ENCODE assay signal across 1 cellular context in genomic region chr6:49634811-49635159, GRCh38.
TF ChIP-seq lines count a peak whose summit lies in the region.

No MANE protein-coding gene starts in this region.

TF ChIP-seq in K562, 482 proteins besides CTCF, POLR2A, EP300 and RAD21 (continued from another document and continues in another):
- no peak for TF ChIP-seq ETS1 (conservative IDR thresholded peaks at IDR 0.05; ENCODE audit: control insufficient read depth, low read depth, low read length)
- 0 out of 4 replicates have a peak, but pooled peaks of 1 of the 2 experiments have one; percentile 37 for TF ChIP-seq KDM1A (IDR thresholded peaks at IDR 0.05)
- TF ChIP-seq SRSF1 (IDR thresholded peaks at IDR 0.05; ENCODE audit: low read depth, low read length): no peak
- TF ChIP-seq TEAD1 (CRISPR knock-in tag; IDR thresholded peaks at IDR 0.05): no peak
- no peak for TF ChIP-seq KLF1 (tag; IDR thresholded peaks at IDR 0.05)
- no peak for TF ChIP-seq TAF1 (IDR thresholded peaks at IDR 0.05; ENCODE audit: control insufficient read depth, extremely low read depth, insufficient read depth, low read length, severe bottlenecking)
- 0 out of 4 replicates have a peak, but pooled peaks of 1 of the 2 experiments have one; percentile 6 for TF ChIP-seq MAZ (CRISPR knock-in tag; conservative IDR thresholded peaks at IDR 0.05 in 1 of 2, IDR thresholded peaks at IDR 0.05 in 1 of 2)
- no peak for TF ChIP-seq TCF7L2 (IDR thresholded peaks at IDR 0.05; ENCODE audit: low read depth, low read length)
- no peak for TF ChIP-seq ATF4 (CRISPR knock-in tag; IDR thresholded peaks at IDR 0.05)
- TF ChIP-seq, protein P1, sequence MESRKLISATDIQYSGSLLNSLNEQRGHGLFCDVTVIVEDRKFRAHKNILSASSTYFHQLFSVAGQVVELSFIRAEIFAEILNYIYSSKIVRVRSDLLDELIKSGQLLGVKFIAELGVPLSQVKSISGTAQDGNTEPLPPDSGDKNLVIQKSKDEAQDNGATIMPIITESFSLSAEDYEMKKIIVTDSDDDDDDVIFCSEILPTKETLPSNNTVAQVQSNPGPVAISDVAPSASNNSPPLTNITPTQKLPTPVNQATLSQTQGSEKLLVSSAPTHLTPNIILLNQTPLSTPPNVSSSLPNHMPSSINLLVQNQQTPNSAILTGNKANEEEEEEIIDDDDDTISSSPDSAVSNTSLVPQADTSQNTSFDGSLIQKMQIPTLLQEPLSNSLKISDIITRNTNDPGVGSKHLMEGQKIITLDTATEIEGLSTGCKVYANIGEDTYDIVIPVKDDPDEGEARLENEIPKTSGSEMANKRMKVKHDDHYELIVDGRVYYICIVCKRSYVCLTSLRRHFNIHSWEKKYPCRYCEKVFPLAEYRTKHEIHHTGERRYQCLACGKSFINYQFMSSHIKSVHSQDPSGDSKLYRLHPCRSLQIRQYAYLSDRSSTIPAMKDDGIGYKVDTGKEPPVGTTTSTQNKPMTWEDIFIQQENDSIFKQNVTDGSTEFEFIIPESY (CRISPR knock-in tag; IDR thresholded peaks at IDR 0.05): no peak
- TF ChIP-seq GATA2 (CRISPR knock-in tag; IDR thresholded peaks at IDR 0.05): 0 out of 2 replicates have a peak, but pooled peaks have one; percentile 14
- no peak for TF ChIP-seq CHAMP1 (IDR thresholded peaks at IDR 0.05)
- TF ChIP-seq FOXK2 (conservative IDR thresholded peaks at IDR 0.05 in 1 of 2, IDR thresholded peaks at IDR 0.05 in 1 of 2; ENCODE audit: low read depth in 2 of 2): 0 out of 4 replicates have a peak, but pooled peaks of 1 of the 2 experiments have one; percentile 11
- no peak for TF ChIP-seq DDX20 (tag; IDR thresholded peaks at IDR 0.05; ENCODE audit: low read depth)
- TF ChIP-seq, protein P2, sequence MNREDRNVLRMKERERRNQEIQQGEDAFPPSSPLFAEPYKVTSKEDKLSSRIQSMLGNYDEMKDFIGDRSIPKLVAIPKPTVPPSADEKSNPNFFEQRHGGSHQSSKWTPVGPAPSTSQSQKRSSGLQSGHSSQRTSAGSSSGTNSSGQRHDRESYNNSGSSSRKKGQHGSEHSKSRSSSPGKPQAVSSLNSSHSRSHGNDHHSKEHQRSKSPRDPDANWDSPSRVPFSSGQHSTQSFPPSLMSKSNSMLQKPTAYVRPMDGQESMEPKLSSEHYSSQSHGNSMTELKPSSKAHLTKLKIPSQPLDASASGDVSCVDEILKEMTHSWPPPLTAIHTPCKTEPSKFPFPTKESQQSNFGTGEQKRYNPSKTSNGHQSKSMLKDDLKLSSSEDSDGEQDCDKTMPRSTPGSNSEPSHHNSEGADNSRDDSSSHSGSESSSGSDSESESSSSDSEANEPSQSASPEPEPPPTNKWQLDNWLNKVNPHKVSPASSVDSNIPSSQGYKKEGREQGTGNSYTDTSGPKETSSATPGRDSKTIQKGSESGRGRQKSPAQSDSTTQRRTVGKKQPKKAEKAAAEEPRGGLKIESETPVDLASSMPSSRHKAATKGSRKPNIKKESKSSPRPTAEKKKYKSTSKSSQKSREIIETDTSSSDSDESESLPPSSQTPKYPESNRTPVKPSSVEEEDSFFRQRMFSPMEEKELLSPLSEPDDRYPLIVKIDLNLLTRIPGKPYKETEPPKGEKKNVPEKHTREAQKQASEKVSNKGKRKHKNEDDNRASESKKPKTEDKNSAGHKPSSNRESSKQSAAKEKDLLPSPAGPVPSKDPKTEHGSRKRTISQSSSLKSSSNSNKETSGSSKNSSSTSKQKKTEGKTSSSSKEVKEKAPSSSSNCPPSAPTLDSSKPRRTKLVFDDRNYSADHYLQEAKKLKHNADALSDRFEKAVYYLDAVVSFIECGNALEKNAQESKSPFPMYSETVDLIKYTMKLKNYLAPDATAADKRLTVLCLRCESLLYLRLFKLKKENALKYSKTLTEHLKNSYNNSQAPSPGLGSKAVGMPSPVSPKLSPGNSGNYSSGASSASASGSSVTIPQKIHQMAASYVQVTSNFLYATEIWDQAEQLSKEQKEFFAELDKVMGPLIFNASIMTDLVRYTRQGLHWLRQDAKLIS (CRISPR knock-in tag; IDR thresholded peaks at IDR 0.05): peak; percentile 62; the same call in 1 of the 2 replicates
- TF ChIP-seq MLLT1 (IDR thresholded peaks at IDR 0.05): peak in 1 of 2 experiments; percentile 67; a peak in 3 of 4 replicates
- TF ChIP-seq, protein P3, sequence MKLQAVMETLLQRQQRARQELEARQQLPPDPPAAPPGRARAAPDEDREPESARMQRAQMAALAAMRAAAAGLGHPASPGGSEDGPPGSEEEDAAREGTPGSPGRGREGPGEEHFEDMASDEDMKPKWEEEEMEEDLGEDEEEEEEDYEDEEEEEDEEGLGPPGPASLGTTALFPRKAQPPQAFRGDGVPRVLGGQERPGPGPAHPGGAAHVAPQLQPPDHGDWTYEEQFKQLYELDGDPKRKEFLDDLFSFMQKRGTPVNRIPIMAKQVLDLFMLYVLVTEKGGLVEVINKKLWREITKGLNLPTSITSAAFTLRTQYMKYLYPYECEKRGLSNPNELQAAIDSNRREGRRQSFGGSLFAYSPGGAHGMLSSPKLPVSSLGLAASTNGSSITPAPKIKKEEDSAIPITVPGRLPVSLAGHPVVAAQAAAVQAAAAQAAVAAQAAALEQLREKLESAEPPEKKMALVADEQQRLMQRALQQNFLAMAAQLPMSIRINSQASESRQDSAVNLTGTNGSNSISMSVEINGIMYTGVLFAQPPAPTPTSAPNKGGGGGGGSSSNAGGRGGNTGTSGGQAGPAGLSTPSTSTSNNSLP (IDR thresholded peaks at IDR 0.05; ENCODE audit: borderline replicate concordance, low read depth, low read length): peak; percentile 75; the same call in 1 of the 2 replicates
- TF ChIP-seq, protein P4, sequence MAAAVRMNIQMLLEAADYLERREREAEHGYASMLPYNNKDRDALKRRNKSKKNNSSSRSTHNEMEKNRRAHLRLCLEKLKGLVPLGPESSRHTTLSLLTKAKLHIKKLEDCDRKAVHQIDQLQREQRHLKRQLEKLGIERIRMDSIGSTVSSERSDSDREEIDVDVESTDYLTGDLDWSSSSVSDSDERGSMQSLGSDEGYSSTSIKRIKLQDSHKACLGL (CRISPR knock-in tag; IDR thresholded peaks at IDR 0.05; ENCODE audit: borderline replicate concordance, poor library complexity, severe bottlenecking): no peak
- no peak for TF ChIP-seq ZNF41 (CRISPR knock-in tag; conservative IDR thresholded peaks at IDR 0.05)
- TF ChIP-seq TEAD4 (IDR thresholded peaks at IDR 0.05; ENCODE audit: low read length): 0 out of 2 replicates have a peak, but pooled peaks have one; percentile 14
- no peak for TF ChIP-seq TEAD4 (CRISPR knock-in tag; IDR thresholded peaks at IDR 0.05; ENCODE audit: borderline replicate concordance)
- no peak for TF ChIP-seq ZNF695 (CRISPR knock-in tag; IDR thresholded peaks at IDR 0.05)
- TF ChIP-seq BRD4 (IDR thresholded peaks at IDR 0.05): peak; percentile 62; the same call in 1 of the 2 replicates
- TF ChIP-seq ZNF780A (CRISPR knock-in tag; IDR thresholded peaks at IDR 0.05): no peak
- TF ChIP-seq GATAD2B (IDR thresholded peaks at IDR 0.05; ENCODE audit: borderline replicate concordance): no peak; the same call in 1 of the 2 replicates
- TF ChIP-seq ZNF398 (CRISPR knock-in tag; IDR thresholded peaks at IDR 0.05): no peak
- no peak for TF ChIP-seq SLC30A9 (CRISPR knock-in tag; IDR thresholded peaks at IDR 0.05)
- TF ChIP-seq, protein P5, sequence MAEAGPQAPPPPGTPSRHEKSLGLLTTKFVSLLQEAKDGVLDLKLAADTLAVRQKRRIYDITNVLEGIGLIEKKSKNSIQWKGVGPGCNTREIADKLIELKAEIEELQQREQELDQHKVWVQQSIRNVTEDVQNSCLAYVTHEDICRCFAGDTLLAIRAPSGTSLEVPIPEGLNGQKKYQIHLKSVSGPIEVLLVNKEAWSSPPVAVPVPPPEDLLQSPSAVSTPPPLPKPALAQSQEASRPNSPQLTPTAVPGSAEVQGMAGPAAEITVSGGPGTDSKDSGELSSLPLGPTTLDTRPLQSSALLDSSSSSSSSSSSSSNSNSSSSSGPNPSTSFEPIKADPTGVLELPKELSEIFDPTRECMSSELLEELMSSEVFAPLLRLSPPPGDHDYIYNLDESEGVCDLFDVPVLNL (CRISPR knock-in tag; IDR thresholded peaks at IDR 0.05; ENCODE audit: low read depth): no peak
- TF ChIP-seq BDP1 (IDR thresholded peaks at IDR 0.05; ENCODE audit: insufficient read depth, insufficient read length): no peak
- TF ChIP-seq MBD1 (CRISPR knock-in tag; IDR thresholded peaks at IDR 0.05): no peak
- 0 out of 2 replicates have a peak, but pooled peaks have one; percentile 12 for TF ChIP-seq EP400 (IDR thresholded peaks at IDR 0.05)
- peak; percentile 72 for TF ChIP-seq VEZF1 (CRISPR knock-in tag; IDR thresholded peaks at IDR 0.05)
- no peak for TF ChIP-seq ZNF644 (tag; IDR thresholded peaks at IDR 0.05; ENCODE audit: low read depth)
- TF ChIP-seq TAF9B (IDR thresholded peaks at IDR 0.05; ENCODE audit: partially characterized antibody): peak; percentile 6
- TF ChIP-seq ARNT (IDR thresholded peaks at IDR 0.05): 0 out of 4 replicates have a peak, but pooled peaks of 1 of the 2 experiments have one; percentile 1
